ENCODE assay signal across 14 cellular contexts in the genomic region with DNA sequence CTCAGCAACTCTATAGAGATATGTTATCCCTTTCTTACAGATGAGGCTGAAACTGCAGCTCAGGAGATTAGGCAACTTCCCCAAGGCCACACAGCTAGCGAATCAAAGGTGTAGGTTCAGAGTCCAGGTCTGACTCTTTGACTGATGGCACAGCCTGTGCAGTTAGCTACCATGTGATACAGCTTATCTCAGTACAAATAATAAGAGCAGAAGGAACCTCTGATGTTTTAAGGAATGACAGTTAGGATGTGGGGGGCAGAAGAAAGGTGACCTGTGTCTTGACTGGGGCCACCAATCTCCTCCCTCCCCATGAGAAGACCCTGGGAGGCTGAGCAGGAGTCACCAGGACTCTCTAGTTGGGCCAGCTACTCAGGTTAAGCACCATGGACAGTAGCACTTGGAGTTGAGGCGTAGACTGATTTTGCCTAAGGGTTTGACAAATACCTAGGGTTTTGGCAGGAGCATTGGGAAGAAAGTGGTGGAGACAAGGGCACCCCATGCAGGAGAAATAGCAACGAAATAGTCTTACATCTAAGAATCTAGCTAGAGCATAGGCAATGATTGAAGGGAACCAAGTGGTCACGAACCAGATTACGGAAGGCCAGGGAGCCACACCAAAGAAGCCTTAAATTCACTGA. TPM values are rescaled to one million over a fixed set of nuclear protein-coding genes. Genes with fewer than 3 reads are reported as not detected.
DNase-seq lines count a peak whose midpoint lies in the region; ATAC-seq and TF ChIP-seq lines count a peak whose summit lies in the region.
"Had no signal": no experiment of that assay in that cellular context is flagged by ENCODE, and none has a peak within 500 bp of the region (broad histone marks: within the 10 kb centered on the region; RNA-seq: fewer than 3 reads in every experiment).

No MANE protein-coding gene starts in this region.

- H2BK120ac ChIP-seq in mesendoderm (ENCODE audit: low read depth, low read length): no peak overlapping the region

- ATAC-seq in HCT116: no peak
- no peak for ATAC-seq in HG02973 (IDR thresholded peaks at IDR 0.05; ENCODE audit: unreplicated experiment)

- H4K5ac ChIP-seq in mesendoderm (ENCODE audit: low read length): no peak overlapping the region

- intact Hi-C loops in HCT116 (cut with micrococcal nuclease): no loop called here
- intact Hi-C loops in posterior vena cava (cut with DNase I): no loop called here

- RAD21 ChIA-PET in HCT116 (lab: Charles Lee; ENCODE audit: low non-redundant PET in 1 of 2, low total read pairs in 2 of 2, uncharacterized antibody in 2 of 2, unreplicated experiment in 2 of 2): no interaction called here

- H3K9me3 ChIP-seq in HCT116 (ENCODE audit: control insufficient read depth in 1 of 2, insufficient read depth in 1 of 2, low read depth in 1 of 2, low read length in 2 of 2) (no peaks in the 10 kb centered on the region), Karpas-422 (ENCODE audit: low read length) (no peaks in the 10 kb centered on the region), hepatocyte (ENCODE audit: low read depth) (no peaks in the 10 kb centered on the region), GM23248 (ENCODE audit: low read depth) (no peaks in the 10 kb centered on the region)

- H3K4me2 ChIP-seq in HCT116 (ENCODE audit: low read length) (no peak overlapping the region), Karpas-422 (ENCODE audit: low read depth, low read length, poor library complexity, severe bottlenecking) (no peak overlapping the region), hepatocyte (no peak overlapping the region), mesendoderm (ENCODE audit: low read length) (no peak overlapping the region), GM23248 (ENCODE audit: unreplicated experiment) (no peak overlapping the region)

- TF ChIP-seq POLR2A in HCT116 (IDR thresholded peaks at IDR 0.05; ENCODE audit: borderline replicate concordance, extremely low read depth, insufficient read depth, insufficient read length): no peak

- no peak overlapping the region for H3K56ac ChIP-seq in mesendoderm (ENCODE audit: low read length)

- H3K4me3 ChIP-seq in HCT116 (replicated peaks in 1 of 2; ENCODE audit: low read depth in 1 of 2, low read length in 2 of 2) (no peak overlapping the region), Karpas-422 (ENCODE audit: low read length) (no peak overlapping the region), hepatocyte (no peak overlapping the region), mesendoderm (ENCODE audit: low read length) (no peak overlapping the region), GM23248 (no peak overlapping the region)

- POLR2A ChIA-PET in HCT116 (lab: Charles Lee): no interaction called here

- in situ Hi-C loops in GM23248 (cut with MboI): no loop called here

- H4K8ac ChIP-seq in mesendoderm (ENCODE audit: low read depth, low read length): no peak overlapping the region

- H3K79me1 ChIP-seq in mesendoderm (ENCODE audit: low read length): no peaks in the 10 kb centered on the region

- no peak overlapping the region for H3K23ac ChIP-seq in mesendoderm (ENCODE audit: low read length)

- H3K27me3 ChIP-seq in HCT116 (ENCODE audit: insufficient read depth, low read length): 0 out of 2 replicates have a peak, but pooled peaks cover 2% of the 10 kb centered on the region
- H3K27me3 ChIP-seq in Karpas-422 (ENCODE audit: low read length): no peaks in the 10 kb centered on the region
- H3K27me3 ChIP-seq in hepatocyte: no peaks in the 10 kb centered on the region
- no peaks in the 10 kb centered on the region for H3K27me3 ChIP-seq in mesendoderm (ENCODE audit: insufficient read depth, low read length, poor library complexity)
- H3K27me3 ChIP-seq in GM23248 (replicated peaks; ENCODE audit: insufficient read depth): no peaks in the 10 kb centered on the region

- H2BK5ac ChIP-seq in mesendoderm (ENCODE audit: low read length): no peak overlapping the region

- H3K9me2 ChIP-seq in HCT116 (ENCODE audit: insufficient read depth): no peaks in the 10 kb centered on the region
- H3K9me2 ChIP-seq in Karpas-422 (replicated peaks; ENCODE audit: insufficient read depth, low read length): no peaks in the 10 kb centered on the region
- no peaks in the 10 kb centered on the region for H3K9me2 ChIP-seq in hepatocyte (replicated peaks; ENCODE audit: insufficient read depth)
- H3K9me2 ChIP-seq in GM23248 (ENCODE audit: insufficient read depth): no peaks in the 10 kb centered on the region

- H3K27ac ChIP-seq in HCT116 (ENCODE audit: low read depth, low read length) (no peak overlapping the region), Karpas-422 (ENCODE audit: low read length) (no peak overlapping the region), hepatocyte (no peak overlapping the region), mesendoderm (ENCODE audit: low read depth, low read length) (no peak overlapping the region), GM23248 (no peak overlapping the region)

- CTCF ChIA-PET in HCT116 (lab: Charles Lee): no interaction called here

- H3K9ac ChIP-seq in HCT116 (ENCODE audit: low read length) (no peak overlapping the region), Karpas-422 (ENCODE audit: low read length) (no peak overlapping the region), mesendoderm (ENCODE audit: low read length) (no peak overlapping the region), GM23248 (no peak overlapping the region)

- no peaks in the 10 kb centered on the region for H3F3A ChIP-seq in GM23248 (ENCODE audit: insufficient read depth)

- no peak overlapping the region for H2AK5ac ChIP-seq in mesendoderm (ENCODE audit: low read length)

- 67% methylated on average over 5 of the region's 5 CpGs for WGBS in hepatocyte (ENCODE audit: low lambda C conversion rate, missing lambda C conversion rate)
- WGBS in mesendoderm (ENCODE audit: extremely low coverage, insufficient coverage, low lambda C conversion rate): no CpG with 5 or more reads among the region's 5 CpGs
- 33 to 46% methylated on average over 5 of the region's 5 CpGs for WGBS in GM23248 (ENCODE audit: low coverage in 1 of 2, low lambda C conversion rate in 2 of 2, missing lambda C conversion rate in 2 of 2), 2 experiments

- H4K20me1 ChIP-seq in HCT116 (ENCODE audit: insufficient read depth) (no peaks in the 10 kb centered on the region), Karpas-422 (ENCODE audit: insufficient read depth, low read depth, low read length) (no peaks in the 10 kb centered on the region), hepatocyte (ENCODE audit: insufficient read depth, poor library complexity, severe bottlenecking) (no peaks in the 10 kb centered on the region), GM23248 (ENCODE audit: insufficient read depth) (no peaks in the 10 kb centered on the region)

- H3K4ac ChIP-seq in mesendoderm (ENCODE audit: low read depth, low read length): no peak overlapping the region

- H3K18ac ChIP-seq in mesendoderm (ENCODE audit: low read length): no peak overlapping the region

- H2AFZ ChIP-seq in HCT116 (ENCODE audit: low read depth, low read length, poor library complexity, severe bottlenecking) (no peak overlapping the region), Karpas-422 (ENCODE audit: low read length) (no peak overlapping the region), hepatocyte (no peak overlapping the region), GM23248 (no peak overlapping the region)

- no peak for TF ChIP-seq RAD21 in HCT116 (IDR thresholded peaks at IDR 0.05; ENCODE audit: low read depth)

- no peak for DNase-seq in HCT116 (ENCODE audit: low read depth, low spot score)
- DNase-seq in Karpas-422: peak; percentile 40
- peak; percentile 67 for DNase-seq in hepatocyte (ENCODE audit: low spot score)
- peak; percentile 26 for DNase-seq in mesendoderm
- no peak for DNase-seq in GM23248
- no peak for DNase-seq in posterior vena cava (ENCODE audit: low spot score)
- DNase-seq: CD8-positive, alpha-beta memory T cell; H9; Kasumi-1; NCI-H187 treated with DMSO at 0.1 percent for 48 hours; NCI-H446 treated with DMSO at 0.1 percent for 48 hours; SHP77 treated with DMSO at 0.1 percent for 48 hours had no signal

- no peak overlapping the region for H2BK15ac ChIP-seq in mesendoderm (replicated peaks; ENCODE audit: low read depth)

- TF ChIP-seq CTCF in HCT116 (IDR thresholded peaks at IDR 0.05 in 2 of 3, conservative IDR thresholded peaks at IDR 0.05 in 1 of 3; ENCODE audit: borderline replicate concordance in 1 of 3, insufficient read depth in 1 of 3, low read depth in 2 of 3, low read length in 2 of 3) (no peak), hepatocyte (IDR thresholded peaks at IDR 0.05; ENCODE audit: poor library complexity) (no peak)

- H3K79me2 ChIP-seq in HCT116 (ENCODE audit: insufficient read depth, low read length) (no peaks in the 10 kb centered on the region), Karpas-422 (ENCODE audit: low read length) (no peaks in the 10 kb centered on the region), hepatocyte (no peaks in the 10 kb centered on the region), mesendoderm (ENCODE audit: control insufficient read depth, insufficient read depth, low read length) (no peaks in the 10 kb centered on the region), GM23248 (ENCODE audit: insufficient read depth) (no peaks in the 10 kb centered on the region)

- BruUV-seq in HCT116 (replicated peaks; lab: Mats Ljungman, UMichigan): no TSS peak

- no peaks in the 10 kb centered on the region for H3K4me1 ChIP-seq in HCT116 (ENCODE audit: control insufficient read depth in 1 of 2, insufficient read depth in 2 of 2, low read length in 2 of 2)
- no peaks in the 10 kb centered on the region for H3K4me1 ChIP-seq in Karpas-422 (ENCODE audit: low read length)
- H3K4me1 ChIP-seq in hepatocyte (ENCODE audit: insufficient read depth): peaks cover 4% of the 10 kb centered on the region
- H3K4me1 ChIP-seq in mesendoderm (ENCODE audit: control insufficient read depth, low read depth, low read length): no peaks in the 10 kb centered on the region
- no peaks in the 10 kb centered on the region for H3K4me1 ChIP-seq in GM23248 (ENCODE audit: insufficient read depth)

- H3K36me3 ChIP-seq in HCT116 (ENCODE audit: control insufficient read depth in 1 of 2, insufficient read depth in 2 of 2, low read length in 2 of 2): no peaks in the 10 kb centered on the region
- no peaks in the 10 kb centered on the region for H3K36me3 ChIP-seq in Karpas-422 (ENCODE audit: insufficient read depth, low read length)
- no peaks in the 10 kb centered on the region for H3K36me3 ChIP-seq in hepatocyte (replicated peaks; ENCODE audit: insufficient read depth, low read depth)
- no peaks in the 10 kb centered on the region for H3K36me3 ChIP-seq in mesendoderm (ENCODE audit: control insufficient read depth, insufficient read depth, low read length)
- H3K36me3 ChIP-seq in GM23248 (ENCODE audit: low read depth): no peaks in the 10 kb centered on the region

RNA-seq across cellular contexts. Expression of a gene that starts 22.8 kb away (rescaled TPM):
- total RNA-seq in HCT116 (2021; ENCODE audit: unreplicated experiment) (not detected), hepatocyte (32.5 and 32.7 TPM in 2 replicates), posterior vena cava (not detected)
- polyA plus RNA-seq in HCT116 (2012): not detected in 2 replicates
- total RNA-seq in Karpas-422 (2014; rRNA removed; shearing (Covaris generic); ENCODE audit: low replicate concordance): not detected in 2 replicates
- polyA plus RNA-seq in hepatocyte (23.9 and 43.6 TPM in 2 replicates), GM23248 (2016; fragmentation: Nextera tagmentation; extraction: Ambion mirVana) (not detected in 2 replicates)
- polyA plus RNA-seq in mesendoderm (2013, experiment 1 of 2): not detected
- not detected for polyA plus RNA-seq in mesendoderm (2013, experiment 2 of 2)
- not detected in 2 replicates for total RNA-seq in GM23248 (2014; rRNA removed; shearing (Covaris generic))
- total RNA-seq: CD8-positive, alpha-beta memory T cell; H9 had no signal
- polyA plus RNA-seq: BJ; CD8-positive, alpha-beta memory T cell had no signal

Comparison
In these comparisons a context has a peak if more than half of its experiments do, and no peak if none do; other contexts are left out.
1. DNase-seq: peak in Karpas-422 (single experiment), hepatocyte (single experiment) and mesendoderm (single experiment); none in HCT116 (single experiment), GM23248 (single experiment) and posterior vena cava (single experiment).
2. RNA of a gene that starts 22.8 kb away (total RNA-seq): 32.5 to 32.7 TPM in hepatocyte; not detected in posterior vena cava, not detected in HCT116 (single experiment), not detected in Karpas-422 and not detected in GM23248; every median in the first group is over 10 times any median in the second.